In the genomic region with DNA sequence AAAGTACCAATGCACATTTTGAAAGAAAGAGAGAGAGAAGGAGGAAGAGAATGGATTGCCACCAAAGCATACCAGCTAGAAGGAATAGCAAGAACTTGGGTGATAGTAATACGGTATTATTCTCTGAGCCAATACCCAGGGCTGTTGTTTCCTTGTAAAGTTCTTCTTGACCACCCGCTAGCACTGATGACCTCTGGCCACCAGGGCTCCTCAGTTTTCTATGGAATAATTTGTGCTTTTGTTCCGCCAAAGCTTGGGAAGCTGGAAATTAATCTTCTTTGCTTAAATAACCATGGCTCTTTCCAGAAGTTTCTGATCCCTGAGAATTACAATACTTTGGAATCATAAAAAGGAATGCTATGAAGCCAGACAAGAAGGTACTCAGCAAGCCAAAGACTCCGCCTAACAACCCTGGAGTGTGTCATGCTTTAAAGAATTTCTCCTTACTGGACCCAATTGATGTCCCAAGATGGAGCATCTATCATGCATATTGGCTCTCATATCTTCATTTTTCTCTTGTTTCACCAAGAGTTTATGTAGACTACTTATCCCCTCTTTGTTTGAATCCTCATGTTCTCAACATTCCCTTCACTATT, we compare ENCODE assay signal across 23 cellular contexts. TPM values are rescaled to one million over a fixed set of nuclear protein-coding genes. Genes with fewer than 3 reads are reported as not detected.
DNase-seq lines count a peak whose midpoint lies in the region; ATAC-seq, FAIRE-seq and TF ChIP-seq lines count a peak whose summit lies in the region.
"Had no signal": no experiment of that assay in that cellular context is flagged by ENCODE, and none has a peak within 500 bp of the region (broad histone marks: within the 10 kb centered on the region; RNA-seq: fewer than 3 reads in every experiment).

No MANE protein-coding gene starts in this region.

- no peak for TF ChIP-seq RAD21 in IMR-90 (IDR thresholded peaks at IDR 0.05; ENCODE audit: low read length)

- peak overlapping the region; percentile 79; the same call in 1 of the 2 replicates for H3K14ac ChIP-seq in IMR-90 (replicated peaks; ENCODE audit: low read depth, low read length)

- H2AK5ac ChIP-seq in IMR-90 (ENCODE audit: low read depth, low read length) (peak overlapping the region; percentile 61; the same call in 1 of the 2 replicates), mesendoderm (ENCODE audit: low read length) (no peak overlapping the region)

- H3K27ac Mint-ChIP-seq in type B pancreatic cell, result no peak overlapping the region
- H3K27ac Mint-ChIP-seq: activated CD4-positive, alpha-beta T cell treated with anti-CD3 and anti-CD28 coated beads, Interleukin-2, amount 10 ng/mL, durations not matched to agents 24 days and 14 days; activated T-helper 1 cell treated with anti-CD3 and anti-CD28 coated beads, Interleukin-12 subunit alpha, Interleukin-12 subunit beta, Interleukin-2, Interleukin-4 antibody, amounts not matched to agents 30 ng/mL and 10 ng/mL and 1 ng/mL, durations not matched to agents 14 hours and 24 hours and 36 hours; memory B cell; naive B cell; stimulated activated memory B cell treated with anti-CD40 and anti-IgM and Interleukin-4, amounts not matched to agents 10 μg/mL and 1 μg/mL and 100 μg/mL, for 72 hours had no signal

- BruUV-seq in IMR-90 (replicated peaks; lab: Mats Ljungman, UMichigan), result no TSS peak

- H2BK20ac ChIP-seq in IMR-90 (ENCODE audit: low read depth, low read length), result peak overlapping the region; percentile 93

- H3K9me3 Mint-ChIP-seq in type B pancreatic cell, result no peaks in the 10 kb centered on the region
- H3K9me3 Mint-ChIP-seq: activated CD4-positive, alpha-beta T cell treated with anti-CD3 and anti-CD28 coated beads, Interleukin-2, amount 10 ng/mL, durations not matched to agents 24 days and 14 days; activated T-helper 1 cell treated with anti-CD3 and anti-CD28 coated beads, Interleukin-12 subunit alpha, Interleukin-12 subunit beta, Interleukin-2, Interleukin-4 antibody, amounts not matched to agents 30 ng/mL and 10 ng/mL and 1 ng/mL, durations not matched to agents 14 hours and 24 hours and 36 hours had no signal

- no peak overlapping the region for H3K18ac ChIP-seq in IMR-90 (ENCODE audit: low read depth, low read length)
- no peak overlapping the region for H3K18ac ChIP-seq in mesendoderm (ENCODE audit: low read length)

- H3K23ac ChIP-seq in IMR-90 (ENCODE audit: low read depth, low read length), result peak overlapping the region; percentile 53; the same call in 1 of the 2 replicates
- H3K23ac ChIP-seq in mesendoderm (ENCODE audit: low read length), result no peak overlapping the region

- H3K27me3 ChIP-seq in IMR-90 (ENCODE audit: control insufficient read depth, insufficient read depth, low read length) (no peaks in the 10 kb centered on the region), brain microvascular endothelial cell (replicated peaks) (no peaks in the 10 kb centered on the region), mesendoderm (ENCODE audit: insufficient read depth, low read length, poor library complexity) (no peaks in the 10 kb centered on the region)
- H3K27me3 ChIP-seq: testis had no signal

- H3K4me2 ChIP-seq in IMR-90 (ENCODE audit: low read depth, low read length) (no peak overlapping the region), mesendoderm (ENCODE audit: low read length) (no peak overlapping the region)
- H3K4me2 ChIP-seq: SK-N-SH had no signal

- peaks cover 8% of the 10 kb centered on the region for H3K27me3 Mint-ChIP-seq in type B pancreatic cell
- H3K27me3 Mint-ChIP-seq: naive B cell; stimulated activated memory B cell treated with anti-CD40 and anti-IgM and Interleukin-4, amounts not matched to agents 10 μg/mL and 1 μg/mL and 100 μg/mL, for 72 hours had no signal

- H3K4me1 ChIP-seq in IMR-90 (ENCODE audit: control insufficient read depth, insufficient read depth, low read length) (peaks cover 5% of the 10 kb centered on the region; the same call in 1 of the 2 replicates), mesendoderm (ENCODE audit: control insufficient read depth, low read depth, low read length) (no peaks in the 10 kb centered on the region)
- H3K4me1 ChIP-seq: testis had no signal

- no peak overlapping the region for H3K56ac ChIP-seq in IMR-90 (ENCODE audit: extremely low read depth, insufficient read depth, low read length)
- H3K56ac ChIP-seq in mesendoderm (ENCODE audit: low read length), result no peak overlapping the region

- H3K36me3 ChIP-seq in IMR-90 (ENCODE audit: control insufficient read depth, insufficient read depth, low read length) (no peaks in the 10 kb centered on the region), brain microvascular endothelial cell (replicated peaks) (no peaks in the 10 kb centered on the region), mesendoderm (ENCODE audit: control insufficient read depth, insufficient read depth, low read length) (no peaks in the 10 kb centered on the region)

- H4K20me1 ChIP-seq in IMR-90 (ENCODE audit: insufficient read depth, low read length), result no peaks in the 10 kb centered on the region

- dilution Hi-C loops in IMR-90 (cut with HindIII; ENCODE audit: low sequenced_read_pairs, unreplicated experiment), result no loop called here

- DNase-seq in IMR-90, result no peak
- no peak for DNase-seq in brain microvascular endothelial cell
- peak; percentile 23 for DNase-seq in mesendoderm
- no peak for DNase-seq in type B pancreatic cell (ENCODE audit: extremely low spot score, unreplicated experiment)
- DNase-seq in H54 (ENCODE audit: insufficient read length, low spot score), result no peak
- DNase-seq in NCI-H2227 (lab: John Stamatoyannopoulos, UW; ENCODE audit: unreplicated experiment), result no peak
- no peak for DNase-seq in activated effector memory CD4-positive, alpha-beta T cell treated with Interleukin-2 at 50 U/mL for 16 hours
- DNase-seq: activated CD4-positive, alpha-beta T cell treated with anti-CD3 and anti-CD28 coated beads, Interleukin-2, amount 10 ng/mL, durations not matched to agents 24 days and 14 days; activated naive CD4-positive, alpha-beta T cell treated with anti-CD3 and anti-CD28 coated beads, Interleukin-2, amount 50 U/mL, for 16 hours; cortex of kidney; naive B cell; NCI-H2029; NCI-H69; SK-N-SH; stimulated activated CD4-positive, alpha-beta T cell treated with anti-CD3 and anti-CD28 coated beads, Interleukin-4, amount 100 ng/mL, for 1 hour; T-helper 2 cell; testis had no signal

- H3K9ac ChIP-seq in IMR-90 (ENCODE audit: low read depth, low read length) (no peak overlapping the region), mesendoderm (ENCODE audit: low read length) (no peak overlapping the region)
- H3K9ac ChIP-seq: SK-N-SH had no signal

- H2AK9ac ChIP-seq in IMR-90 (replicated peaks; ENCODE audit: low read depth, low read length, poor library complexity), result no peak overlapping the region

- H3K4ac ChIP-seq in IMR-90 (ENCODE audit: low read depth, low read length) (peak overlapping the region; percentile 75), mesendoderm (ENCODE audit: low read depth, low read length) (no peak overlapping the region)

- TF ChIP-seq POLR2A in IMR-90 (IDR thresholded peaks at IDR 0.05; ENCODE audit: low read depth, low read length), result no peak
- TF ChIP-seq POLR2A in H54 (IDR thresholded peaks at IDR 0.05; ENCODE audit: low read depth, low read length), result no peak

- in situ Hi-C loops in IMR-90 (cut with MboI; ENCODE audit: low sequenced_read_pairs) (no loop called here), brain microvascular endothelial cell (cut with HindIII; ENCODE audit: low pct_ligation_motif_present, low sequenced_read_pairs) (loop anchor here (25.0 kb wide), 1 partner anchor 663 kb away; no protein-coding TSS in a partner anchor)

- H3K9me1 ChIP-seq in IMR-90 (ENCODE audit: insufficient read depth, low read length), result no peaks in the 10 kb centered on the region

- H3K36me3 Mint-ChIP-seq in type B pancreatic cell, result no peaks in the 10 kb centered on the region
- H3K36me3 Mint-ChIP-seq: memory B cell; naive B cell; stimulated activated memory B cell treated with anti-CD40 and anti-IgM and Interleukin-4, amounts not matched to agents 10 μg/mL and 1 μg/mL and 100 μg/mL, for 72 hours had no signal

- ATAC-seq in IMR-90 (ENCODE audit: low read depth), result no peak
- ATAC-seq: stimulated activated memory B cell treated with anti-CD40 and anti-IgM and Interleukin-4, amounts not matched to agents 10 μg/mL and 1 μg/mL and 100 μg/mL, for 72 hours had no signal

- peaks cover 12% of the 10 kb centered on the region for H3K4me1 Mint-ChIP-seq in type B pancreatic cell (ENCODE audit: unreplicated experiment)
- H3K4me1 Mint-ChIP-seq: activated CD4-positive, alpha-beta T cell treated with anti-CD3 and anti-CD28 coated beads, Interleukin-2, amount 10 ng/mL, durations not matched to agents 24 days and 14 days; memory B cell; naive B cell; stimulated activated memory B cell treated with anti-CD40 and anti-IgM and Interleukin-4, amounts not matched to agents 10 μg/mL and 1 μg/mL and 100 μg/mL, for 72 hours had no signal

- H4K5ac ChIP-seq in IMR-90 (ENCODE audit: low read depth, low read length) (peak overlapping the region; percentile 61; the same call in 1 of the 2 replicates), mesendoderm (ENCODE audit: low read length) (no peak overlapping the region)

- H3K27ac ChIP-seq in IMR-90 (ENCODE audit: insufficient read depth, low read length) (no peak overlapping the region), brain microvascular endothelial cell (no peak overlapping the region), mesendoderm (ENCODE audit: low read depth, low read length) (no peak overlapping the region)
- H3K27ac ChIP-seq: C4-2B had no signal

- H3K4me3 Mint-ChIP-seq in type B pancreatic cell, result no peak overlapping the region
- H3K4me3 Mint-ChIP-seq: activated CD4-positive, alpha-beta T cell treated with anti-CD3 and anti-CD28 coated beads, Interleukin-2, amount 10 ng/mL, durations not matched to agents 24 days and 14 days; activated T-helper 1 cell treated with anti-CD3 and anti-CD28 coated beads, Interleukin-12 subunit alpha, Interleukin-12 subunit beta, Interleukin-2, Interleukin-4 antibody, amounts not matched to agents 30 ng/mL and 10 ng/mL and 1 ng/mL, durations not matched to agents 14 hours and 24 hours and 36 hours; memory B cell; naive B cell; stimulated activated memory B cell treated with anti-CD40 and anti-IgM and Interleukin-4, amounts not matched to agents 10 μg/mL and 1 μg/mL and 100 μg/mL, for 72 hours had no signal

- 80% methylated on average over 1 of the region's 4 CpGs; no CpG with 5 or more reads in 1 of the 2 experiments for WGBS in IMR-90 (ENCODE audit: extremely low coverage in 2 of 2, insufficient read length in 1 of 2), 2 experiments
- WGBS in mesendoderm (ENCODE audit: extremely low coverage, insufficient coverage, low lambda C conversion rate), result no CpG with 5 or more reads among the region's 4 CpGs

- intact Hi-C loops in IMR-90 (cut with micrococcal nuclease), result no loop called here

- no peaks in the 10 kb centered on the region for H3K9me3 ChIP-seq in IMR-90 (ENCODE audit: control insufficient read depth, insufficient read depth, low read length)
- H3K9me3 ChIP-seq: SK-N-SH, testis had no signal

- CTCF ChIA-PET in IMR-90 (lab: Yijun Ruan, JAX), result interaction anchor here (0.6 to 1.2 kb wide), 4 partner anchors 19 to 265 kb away, joined by 3 read pairs; no protein-coding TSS in a partner anchor

- peak overlapping the region; percentile 80 for H2BK120ac ChIP-seq in IMR-90 (ENCODE audit: low read depth, low read length)
- no peak overlapping the region for H2BK120ac ChIP-seq in mesendoderm (ENCODE audit: low read depth, low read length)

- TF ChIP-seq CTCF in IMR-90 (conservative IDR thresholded peaks at IDR 0.05; ENCODE audit: low read depth, low read length), result no peak
- TF ChIP-seq CTCF in brain microvascular endothelial cell (IDR thresholded peaks at IDR 0.05; ENCODE audit: low read depth, low read length, missing control alignments), result peak; percentile 20
- TF ChIP-seq CTCF in type B pancreatic cell (conservative IDR thresholded peaks at IDR 0.05), result peak; percentile 39

- H2BK5ac ChIP-seq in IMR-90 (ENCODE audit: low read depth, low read length, poor library complexity, severe bottlenecking) (no peak overlapping the region), mesendoderm (ENCODE audit: low read length) (no peak overlapping the region)

- H3K4me3 ChIP-seq in IMR-90 (ENCODE audit: insufficient read depth, low read depth, low read length) (no peak overlapping the region), brain microvascular endothelial cell (ENCODE audit: low read depth, low read length) (no peak overlapping the region), mesendoderm (ENCODE audit: low read length) (no peak overlapping the region)
- H3K4me3 ChIP-seq: testis had no signal

- H3K79me1 ChIP-seq in IMR-90 (ENCODE audit: low read depth in 1 of 2, low read length in 2 of 2) (peaks cover 2 to 12% of the 10 kb centered on the region in 2 experiments; a peak in 3 of 4 replicates), mesendoderm (ENCODE audit: low read length) (no peaks in the 10 kb centered on the region)

- no peak for FAIRE-seq in H54 (lab: Jason Lieb, UNC)

- H4K8ac ChIP-seq in IMR-90 (ENCODE audit: low read depth in 2 of 2, low read length in 2 of 2), result peak overlapping the region in 1 of 2 experiments; percentile 44; a peak in 2 of 4 replicates
- H4K8ac ChIP-seq in mesendoderm (ENCODE audit: low read depth, low read length), result no peak overlapping the region

- POLR2A ChIA-PET in IMR-90 (lab: Charles Lee; ENCODE audit: unreplicated experiment), result no interaction called here

- no peaks in the 10 kb centered on the region for H3K79me2 ChIP-seq in mesendoderm (ENCODE audit: control insufficient read depth, insufficient read depth, low read length)

- H2AFZ ChIP-seq in IMR-90 (replicated peaks; ENCODE audit: low read length, poor library complexity), result no peak overlapping the region

- H4K91ac ChIP-seq in IMR-90 (ENCODE audit: insufficient read depth, low read depth, low read length), result peak overlapping the region; percentile 60

- H2BK15ac ChIP-seq in IMR-90 (ENCODE audit: low read depth, low read length), result peak overlapping the region; percentile 81; the same call in 2 of the 3 replicates
- no peak overlapping the region for H2BK15ac ChIP-seq in mesendoderm (replicated peaks; ENCODE audit: low read depth)

RNA-seq across cellular contexts. Expression of a gene that starts 29.8 kb away (rescaled TPM):
- total RNA-seq in IMR-90 (2012; rRNA removed), result not detected in 2 replicates
- not detected in 2 replicates for polyA plus RNA-seq in IMR-90 (2012; rRNA removed)
- polyA plus RNA-seq in IMR-90 (2012; cell fraction: cytosol; rRNA removed), result not detected in 2 replicates
- polyA plus RNA-seq in IMR-90 (2012; cell fraction: nucleus; rRNA removed; ENCODE audit: low replicate concordance), result 0.15 TPM in 1 of 2 replicates, not detected in the other
- not detected for polyA plus RNA-seq in mesendoderm (2013, experiment 1 of 2)
- not detected for polyA plus RNA-seq in mesendoderm (2013, experiment 2 of 2)
- not detected in 2 replicates for total RNA-seq in type B pancreatic cell (ENCODE audit: low replicate concordance)
- total RNA-seq: activated CD4-positive, alpha-beta T cell treated with anti-CD3 and anti-CD28 coated beads, Interleukin-2, amount 10 ng/mL, durations not matched to agents 24 days and 14 days; activated T-helper 1 cell treated with anti-CD3 and anti-CD28 coated beads, Interleukin-12 subunit alpha, Interleukin-12 subunit beta, Interleukin-2, Interleukin-4 antibody, amounts not matched to agents 30 ng/mL and 10 ng/mL and 1 ng/mL, durations not matched to agents 14 hours and 24 hours and 36 hours; cardiac septum; osteocyte had no signal
- polyA plus RNA-seq: SK-N-SH had no signal
